In genomic region chr11:30992513-30992849, GRCh38 we compare ENCODE assay signal across 19 cellular contexts.
DNase-seq lines count a peak whose midpoint lies in the region; ATAC-seq and TF ChIP-seq lines count a peak whose summit lies in the region.
"Had no signal": no experiment of that assay in that cellular context is flagged by ENCODE, and none has a peak within 500 bp of the region (broad histone marks: within the 10 kb centered on the region; RNA-seq: fewer than 3 reads in every experiment).

No MANE protein-coding gene starts in this region.

- H3K9me3 Mint-ChIP-seq in stimulated activated effector memory CD8-positive, alpha-beta T cell treated with anti-CD3 and anti-CD28 coated beads, Interleukin-12 subunit alpha, Interleukin-12 subunit beta, amount 100 ng/mL, for 72 hours: peaks cover 5% of the 10 kb centered on the region

- H3K4me1 Mint-ChIP-seq in stimulated activated effector memory CD8-positive, alpha-beta T cell treated with anti-CD3 and anti-CD28 coated beads, Interleukin-12 subunit alpha, Interleukin-12 subunit beta, amount 100 ng/mL, for 72 hours: no peaks in the 10 kb centered on the region
- H3K4me1 Mint-ChIP-seq: immature natural killer cell had no signal

- H3K4me3 Mint-ChIP-seq in stimulated activated effector memory CD8-positive, alpha-beta T cell treated with anti-CD3 and anti-CD28 coated beads, Interleukin-12 subunit alpha, Interleukin-12 subunit beta, amount 100 ng/mL, for 72 hours: no peak overlapping the region
- H3K4me3 Mint-ChIP-seq: CD8-positive, alpha-beta T cell; immature natural killer cell had no signal

- DNase-seq in NCI-H2227 treated with DMSO at 0.1 percent for 48 hours (lab: John Stamatoyannopoulos, UW) (peak; percentile 15), NCI-H2227 (lab: John Stamatoyannopoulos, UW; ENCODE audit: unreplicated experiment) (no peak), HT-29 (ENCODE audit: low spot score) (peak; percentile 26), choroid plexus epithelial cell (ENCODE audit: low read depth) (peak; percentile 3), renal cortical epithelial cell (ENCODE audit: low read depth) (peak; percentile 20), DMS79 (lab: John Stamatoyannopoulos, UW) (no peak)
- no peak for DNase-seq in stimulated activated effector memory CD8-positive, alpha-beta T cell treated with anti-CD3 and anti-CD28 coated beads, Interleukin-12 subunit alpha, Interleukin-12 subunit beta, amount 100 ng/mL, for 72 hours (ENCODE audit: low spot score in 2 of 2)
- DNase-seq: ACHN; activated CD4-positive, CD25-positive, alpha-beta regulatory T cell; activated naive CD4-positive, alpha-beta T cell treated with Interleukin-2 at 50 U/mL for 16 hours; CD8-positive, alpha-beta T cell; GF-D8; HCEC 1CT; immature natural killer cell; NCI-H1092 treated with DMSO at 0.1 percent for 48 hours; NCI-H446 treated with DMSO at 0.1 percent for 48 hours; stimulated activated naive CD4-positive, alpha-beta T cell had no signal

- H3K27ac Mint-ChIP-seq in stimulated activated effector memory CD8-positive, alpha-beta T cell treated with anti-CD3 and anti-CD28 coated beads, Interleukin-12 subunit alpha, Interleukin-12 subunit beta, amount 100 ng/mL, for 72 hours: no peak overlapping the region
- H3K27ac Mint-ChIP-seq: CD8-positive, alpha-beta T cell; immature natural killer cell had no signal

- H3K4me3 ChIP-seq in choroid plexus epithelial cell (ENCODE audit: low read depth, low read length): no peak overlapping the region

- ATAC-seq in GM18907 (IDR thresholded peaks at IDR 0.05; ENCODE audit: unreplicated experiment): no peak
- no peak for ATAC-seq in stimulated activated effector memory CD8-positive, alpha-beta T cell treated with anti-CD3 and anti-CD28 coated beads, Interleukin-12 subunit alpha, Interleukin-12 subunit beta, amount 100 ng/mL, for 72 hours
- ATAC-seq: CD8-positive, alpha-beta T cell; Panc1 had no signal

- no peak for TF ChIP-seq CTCF in choroid plexus epithelial cell (conservative IDR thresholded peaks at IDR 0.05; ENCODE audit: low read depth, low read length)

- no peaks in the 10 kb centered on the region for H3K36me3 Mint-ChIP-seq in stimulated activated effector memory CD8-positive, alpha-beta T cell treated with anti-CD3 and anti-CD28 coated beads, Interleukin-12 subunit alpha, Interleukin-12 subunit beta, amount 100 ng/mL, for 72 hours
- H3K36me3 Mint-ChIP-seq: CD8-positive, alpha-beta T cell; immature natural killer cell had no signal

Comparison
In these comparisons a context has a peak if more than half of its experiments do, and no peak if none do; other contexts are left out.
1. DNase-seq: peak in NCI-H2227 treated with DMSO at 0.1 percent for 48 hours (single experiment), HT-29 (single experiment), choroid plexus epithelial cell (single experiment) and renal cortical epithelial cell (single experiment); none in NCI-H2227 (single experiment), stimulated activated effector memory CD8-positive, alpha-beta T cell treated with anti-CD3 and anti-CD28 coated beads, Interleukin-12 subunit alpha, Interleukin-12 subunit beta, amount 100 ng/mL, for 72 hours (0 of 2) and DMS79 (single experiment).